ENCODE assay signal across 15 cellular contexts in genomic region chr5:157998021-157998504, GRCh38.
A peak's percentile ranks its signal among the peaks of the same experiment; 100 is the strongest.
DNase-seq lines count a peak whose midpoint lies in the region; ATAC-seq, FAIRE-seq and TF ChIP-seq lines count a peak whose summit lies in the region.
"Had no signal": no experiment of that assay in that cellular context is flagged by ENCODE, and none has a peak within 500 bp of the region (broad histone marks: within the 10 kb centered on the region; RNA-seq: fewer than 3 reads in every experiment).

No MANE protein-coding gene starts in this region.

- H3K27ac ChIP-seq in A549 (no peak overlapping the region), SJCRH30 (peak overlapping the region; percentile 30), coronary artery (no peak overlapping the region), Karpas-422 (ENCODE audit: low read length) (no peak overlapping the region)
- H3K27ac ChIP-seq: dorsolateral prefrontal cortex, ovary had no signal

- H3K4me3 ChIP-seq in A549 = no peak overlapping the region
- H3K4me3 ChIP-seq in SJCRH30 = peak overlapping the region; percentile 21
- H3K4me3 ChIP-seq in fibroblast of mammary gland (ENCODE audit: control insufficient read depth, low read depth, low read length) = no peak overlapping the region
- no peak overlapping the region for H3K4me3 ChIP-seq in coronary artery
- H3K4me3 ChIP-seq in Karpas-422 (ENCODE audit: low read length) = no peak overlapping the region
- H3K4me3 ChIP-seq: dorsolateral prefrontal cortex, ovary had no signal

- H3K9me3 Mint-ChIP-seq in natural killer cell treated with Interleukin-12 subunit alpha and Interleukin-12 subunit beta and Interleukin-15 and Interleukin-18, amount 100 ng/mL, for 72 hours = no peaks in the 10 kb centered on the region
- H3K9me3 Mint-ChIP-seq: activated CD4-positive, alpha-beta T cell treated with anti-CD3 and anti-CD28 coated beads, Interleukin-2, amount 10 ng/mL, durations not matched to agents 7 days and 5 days; mesothelial cell of epicardium had no signal

- CTCF ChIA-PET in A549 (lab: Yijun Ruan, JAX) = interaction anchor here (1.1 to 1.5 kb wide), 2 partner anchors 9 to 77 kb away, joined by 3 to 4 read pairs; no protein-coding TSS in a partner anchor

- no peak for ATAC-seq in A549
- no peak for ATAC-seq in natural killer cell treated with Interleukin-12 subunit alpha and Interleukin-12 subunit beta and Interleukin-15 and Interleukin-18, amount 100 ng/mL, for 72 hours

- peaks cover 24 to 39% of the 10 kb centered on the region in 2 donors for H3K27me3 Mint-ChIP-seq in natural killer cell treated with Interleukin-12 subunit alpha and Interleukin-12 subunit beta and Interleukin-15 and Interleukin-18, amount 100 ng/mL, for 72 hours

- H3K4me3 Mint-ChIP-seq in natural killer cell treated with Interleukin-12 subunit alpha and Interleukin-12 subunit beta and Interleukin-15 and Interleukin-18, amount 100 ng/mL, for 72 hours = no peak overlapping the region
- H3K4me3 Mint-ChIP-seq: activated CD4-positive, alpha-beta T cell treated with anti-CD3 and anti-CD28 coated beads, Interleukin-2, amount 10 ng/mL, durations not matched to agents 7 days and 5 days; mesothelial cell of epicardium had no signal

- no peaks in the 10 kb centered on the region for H3K9me2 ChIP-seq in Karpas-422 (replicated peaks; ENCODE audit: insufficient read depth, low read length)

- no peak for TF ChIP-seq POLR2A in A549 (IDR thresholded peaks at IDR 0.05; ENCODE audit: low read length)

- H2AFZ ChIP-seq in Karpas-422 (ENCODE audit: low read length) = no peak overlapping the region

- H3K27me3 ChIP-seq in SJCRH30 (no peaks in the 10 kb centered on the region), Karpas-422 (ENCODE audit: low read length) (no peaks in the 10 kb centered on the region)
- H3K27me3 ChIP-seq: dorsolateral prefrontal cortex, ovary had no signal

- POLR2A ChIA-PET in A549 (lab: Yijun Ruan, JAX) = no interaction called here

- H3K36me3 Mint-ChIP-seq in natural killer cell treated with Interleukin-12 subunit alpha and Interleukin-12 subunit beta and Interleukin-15 and Interleukin-18, amount 100 ng/mL, for 72 hours = no peaks in the 10 kb centered on the region
- H3K36me3 Mint-ChIP-seq: mesothelial cell of epicardium had no signal

- 83% methylated on average over 7 of the region's 7 CpGs for WGBS in A549 (ENCODE audit: missing lambda C conversion rate)

- no peaks in the 10 kb centered on the region for H3K79me2 ChIP-seq in Karpas-422 (ENCODE audit: low read length)

- TF ChIP-seq CTCF in A549 (IDR thresholded peaks at IDR 0.05) (no peak), fibroblast of mammary gland (conservative IDR thresholded peaks at IDR 0.05; ENCODE audit: control insufficient read depth, insufficient read depth, low read depth, low read length) (no peak), coronary artery (IDR thresholded peaks at IDR 0.05) (no peak)

- TF ChIP-seq EP300 in A549 (IDR thresholded peaks at IDR 0.05) = no peak

- H3K9me3 ChIP-seq in A549 (no peaks in the 10 kb centered on the region), SJCRH30 (replicated peaks) (no peaks in the 10 kb centered on the region), Karpas-422 (ENCODE audit: low read length) (no peaks in the 10 kb centered on the region)
- H3K9me3 ChIP-seq: ovary had no signal

- H3K36me3 ChIP-seq in SJCRH30 (no peaks in the 10 kb centered on the region), Karpas-422 (ENCODE audit: insufficient read depth, low read length) (no peaks in the 10 kb centered on the region)
- H3K36me3 ChIP-seq: ovary had no signal

- FAIRE-seq in A549 (lab: Jason Lieb, UNC) = no peak

- no peak overlapping the region for H3K9ac ChIP-seq in Karpas-422 (ENCODE audit: low read length)

- DNase-seq in A549 (ENCODE audit: low read depth in 1 of 2, low spot score in 1 of 2) (no peak), HPDE6-E6E7 (ENCODE audit: extremely low spot score) (peak; percentile 29), SJCRH30 (peak; percentile 32 to 61), fibroblast of mammary gland (ENCODE audit: low read depth) (peak; percentile 83), NCI-H1092 (lab: John Stamatoyannopoulos, UW) (no peak), coronary artery (ENCODE audit: low spot score) (no peak), Karpas-422 (no peak)
- no peak for DNase-seq in natural killer cell treated with Interleukin-12 subunit alpha and Interleukin-12 subunit beta and Interleukin-15 and Interleukin-18, amount 100 ng/mL, for 72 hours (ENCODE audit: low spot score)
- DNase-seq: activated CD4-positive, alpha-beta T cell treated with anti-CD3 and anti-CD28 coated beads, Interleukin-2, amount 10 ng/mL, durations not matched to agents 7 days and 5 days; activated T-cell treated with anti-CD3 and anti-CD28 coated beads, Interleukin-2, amount 50 U/mL, for 48 hours; dorsolateral prefrontal cortex; NCI-H446 treated with DMSO at 0.1 percent for 48 hours; ovary; stimulated activated CD4-positive, alpha-beta T cell treated with anti-CD3 and anti-CD28 coated beads, Interleukin-15, amount 100 ng/mL, for 24 hours had no signal

- TF ChIP-seq RAD21 in A549 (conservative IDR thresholded peaks at IDR 0.05 in 1 of 2, IDR thresholded peaks at IDR 0.05 in 1 of 2) = no peak

- H3K27ac Mint-ChIP-seq in natural killer cell treated with Interleukin-12 subunit alpha and Interleukin-12 subunit beta and Interleukin-15 and Interleukin-18, amount 100 ng/mL, for 72 hours = no peak overlapping the region
- H3K27ac Mint-ChIP-seq: activated CD4-positive, alpha-beta T cell treated with anti-CD3 and anti-CD28 coated beads, Interleukin-2, amount 10 ng/mL, durations not matched to agents 7 days and 5 days; mesothelial cell of epicardium had no signal

- H3K4me2 ChIP-seq in A549 (no peak overlapping the region), Karpas-422 (ENCODE audit: low read depth, low read length, poor library complexity, severe bottlenecking) (no peak overlapping the region)

- peaks cover 10% of the 10 kb centered on the region in 2 donors for H3K4me1 Mint-ChIP-seq in natural killer cell treated with Interleukin-12 subunit alpha and Interleukin-12 subunit beta and Interleukin-15 and Interleukin-18, amount 100 ng/mL, for 72 hours (ENCODE audit: low read depth in 2 of 2)

- H3K4me1 ChIP-seq in A549 (0 out of 3 replicates have a peak, but pooled peaks cover 3% of the 10 kb centered on the region), SJCRH30 (peaks cover 18% of the 10 kb centered on the region), Karpas-422 (ENCODE audit: low read length) (no peaks in the 10 kb centered on the region)

- H4K20me1 ChIP-seq in Karpas-422 (ENCODE audit: insufficient read depth, low read depth, low read length) = no peaks in the 10 kb centered on the region

TF ChIP-seq in A549, 52 proteins besides CTCF, POLR2A, EP300 and RAD21:
- TF ChIP-seq ZSCAN20 (CRISPR knock-in tag; IDR thresholded peaks at IDR 0.05) (no peak), BHLHE40 (IDR thresholded peaks at IDR 0.05; ENCODE audit: low read depth, low read length) (no peak), HOXB5 (CRISPR knock-in tag; IDR thresholded peaks at IDR 0.05) (no peak), HMGXB4 (CRISPR knock-in tag; IDR thresholded peaks at IDR 0.05; ENCODE audit: borderline replicate concordance) (no peak), CHD2 (IDR thresholded peaks at IDR 0.05; ENCODE audit: low read length, partially characterized antibody) (no peak), POLR2AphosphoS2 (conservative IDR thresholded peaks at IDR 0.05; ENCODE audit: low read length) (no peak), FOSL2 (IDR thresholded peaks at IDR 0.05) (no peak), FOSL2 (CRISPR knock-in tag; IDR thresholded peaks at IDR 0.05) (peak; percentile 54), MAFK (IDR thresholded peaks at IDR 0.05; ENCODE audit: partially characterized antibody) (peak; percentile 93), RNF2 (IDR thresholded peaks at IDR 0.05; ENCODE audit: borderline replicate concordance, low read depth) (no peak), FOSB (CRISPR knock-in tag; IDR thresholded peaks at IDR 0.05) (no peak), KDM1A (IDR thresholded peaks at IDR 0.05; ENCODE audit: low read depth) (no peak), CHD4 (IDR thresholded peaks at IDR 0.05; ENCODE audit: borderline replicate concordance) (no peak), NPAS2 (CRISPR knock-in tag; IDR thresholded peaks at IDR 0.05; ENCODE audit: borderline replicate concordance) (no peak), JUNB (IDR thresholded peaks at IDR 0.05) (no peak), HEYL (CRISPR knock-in tag; IDR thresholded peaks at IDR 0.05) (no peak), ESRRA (IDR thresholded peaks at IDR 0.05; ENCODE audit: borderline replicate concordance, low read length) (no peak), EHF (CRISPR knock-in tag; IDR thresholded peaks at IDR 0.05) (no peak), NFE2L2 (conservative IDR thresholded peaks at IDR 0.05; ENCODE audit: low read length) (0 out of 2 replicates have a peak, but pooled peaks have one; percentile 16), MAZ (IDR thresholded peaks at IDR 0.05; ENCODE audit: borderline replicate concordance, low read depth, low read length) (no peak), HOXB13 (CRISPR knock-in tag; IDR thresholded peaks at IDR 0.05; ENCODE audit: low read depth) (no peak), ZFP36 (IDR thresholded peaks at IDR 0.05; ENCODE audit: borderline replicate concordance, partially characterized antibody) (no peak), SMC3 (IDR thresholded peaks at IDR 0.05) (no peak), HDAC2 (IDR thresholded peaks at IDR 0.05) (no peak)
- TF ChIP-seq, protein P1, sequence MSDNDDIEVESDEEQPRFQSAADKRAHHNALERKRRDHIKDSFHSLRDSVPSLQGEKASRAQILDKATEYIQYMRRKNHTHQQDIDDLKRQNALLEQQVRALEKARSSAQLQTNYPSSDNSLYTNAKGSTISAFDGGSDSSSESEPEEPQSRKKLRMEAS (IDR thresholded peaks at IDR 0.05) = no peak

Comparison
In these comparisons a context has a peak if more than half of its experiments do, and no peak if none do; other contexts are left out.
1. DNase-seq: peak in HPDE6-E6E7 (single experiment), SJCRH30 (2 of 2) and fibroblast of mammary gland (single experiment); none in A549 (0 of 2), natural killer cell treated with Interleukin-12 subunit alpha and Interleukin-12 subunit beta and Interleukin-15 and Interleukin-18, amount 100 ng/mL, for 72 hours (single experiment), NCI-H1092 (single experiment), coronary artery (single experiment) and Karpas-422 (single experiment).